Comparison of ENCODE assay signal across 8 cellular contexts in genomic region chr3:32340039-32340438, GRCh38. TPM values are rescaled to one million over a fixed set of nuclear protein-coding genes. Genes with fewer than 3 reads are reported as not detected.
DNase-seq lines count a peak whose midpoint lies in the region; ATAC-seq and TF ChIP-seq lines count a peak whose summit lies in the region.

No MANE protein-coding gene starts in this region.

- CTCF ChIA-PET in Panc1 (lab: Charles Lee) = no interaction called here

- WGBS in lung, 2 donors = 45 to 46% methylated on average over 6 of the region's 6 CpGs

- no peaks in the 10 kb centered on the region for H3K4me1 ChIP-seq in Panc1 (ENCODE audit: control insufficient read depth, insufficient read depth, low read length)
- H3K4me1 ChIP-seq in lung (ENCODE audit: control insufficient read depth in 2 of 2, insufficient read depth in 2 of 2, low read length in 2 of 2) = peaks cover 0 to 10% of the 10 kb centered on the region in 2 donors

- in situ Hi-C loops in Panc1 (cut with HindIII; ENCODE audit: low pct_unique_long_range_greater_than_20kb, low sequenced_read_pairs) = no loop called here

- no peaks in the 10 kb centered on the region for H3K27me3 ChIP-seq in Panc1 (ENCODE audit: control insufficient read depth, insufficient read depth, low read length)
- no peaks in the 10 kb centered on the region for H3K27me3 ChIP-seq in lung (ENCODE audit: control insufficient read depth, insufficient read depth)
- H3K27me3 ChIP-seq in MG63 = no peaks in the 10 kb centered on the region

- H3K4me3 ChIP-seq in Panc1 (ENCODE audit: low read depth in 2 of 2, low read length in 2 of 2) (no peak overlapping the region), choroid plexus epithelial cell (ENCODE audit: low read depth, low read length) (no peak overlapping the region), lung (no peak overlapping the region), MG63 (no peak overlapping the region)

- ATAC-seq in HG03432 (IDR thresholded peaks at IDR 0.05; ENCODE audit: unreplicated experiment) = peak; percentile 50
- peak; percentile 88 for ATAC-seq in Panc1
- no peak for ATAC-seq in lung (ENCODE audit: insufficient read depth, low FRiP score)

- H3K9me3 ChIP-seq in Panc1 (ENCODE audit: control insufficient read depth, insufficient read depth, low read depth, low read length) (no peaks in the 10 kb centered on the region), lung (ENCODE audit: control insufficient read depth in 2 of 2, insufficient read depth in 1 of 2, low read length in 1 of 2) (no peaks in the 10 kb centered on the region), MG63 (no peaks in the 10 kb centered on the region)

- POLR2A ChIA-PET in Panc1 (lab: Charles Lee) = no interaction called here

- H3K27ac ChIP-seq in Panc1 (ENCODE audit: low read length) (no peak overlapping the region), lung (ENCODE audit: low read depth in 1 of 2, low read length in 1 of 2) (no peak overlapping the region)

- TF ChIP-seq CTCF in Panc1 (IDR thresholded peaks at IDR 0.05) = peak; percentile 60
- TF ChIP-seq CTCF in choroid plexus epithelial cell (conservative IDR thresholded peaks at IDR 0.05; ENCODE audit: low read depth, low read length) = peak; percentile 83
- peak; percentile 40 for TF ChIP-seq CTCF in lung (IDR thresholded peaks at IDR 0.05; ENCODE audit: control extremely low read depth, extremely low read depth)

- H3K36me3 ChIP-seq in Panc1 (ENCODE audit: control insufficient read depth, insufficient read depth, low read length) (no peaks in the 10 kb centered on the region), lung (ENCODE audit: control insufficient read depth in 2 of 2, insufficient read depth in 2 of 2, low read length in 2 of 2) (peaks cover 0 to 3% of the 10 kb centered on the region in 2 donors), MG63 (no peaks in the 10 kb centered on the region)

- DNase-seq in NCI-H446 (lab: John Stamatoyannopoulos, UW) (peak; percentile 3 to 45), NCI-H446 treated with DMSO at 0.1 percent for 48 hours (lab: John Stamatoyannopoulos, UW) (no peak), Panc1 (ENCODE audit: low read depth, low spot score) (peak; percentile 17), choroid plexus epithelial cell (ENCODE audit: low read depth) (peak; percentile 84), lung (ENCODE audit: low spot score) (no peak), T1000 (lab: John Stamatoyannopoulos, UW) (no peak), MG63 (no peak)

- intact Hi-C loops in Panc1 (cut with micrococcal nuclease; ENCODE audit: unreplicated experiment) = loop anchor here (5.0 kb wide), 2 partner anchors 43 to 163 kb away; no protein-coding TSS in a partner anchor

- no TSS peak for BruUV-seq in Panc1 (replicated peaks; lab: Mats Ljungman, UMichigan)

RNA-seq across cellular contexts. Expression of gene CMTM7, which starts 51.6 kb away (rescaled TPM):
- total RNA-seq in Panc1 (2021; ENCODE audit: unreplicated experiment) (43.5 TPM), lung (10 to 100 TPM; 41.6 to 46.0 TPM)
- polyA plus RNA-seq in Panc1 (2012; ENCODE audit: insufficient read length) = 75.0 TPM
- 10 to 100 TPM; 33.1 to 46.8 TPM for polyA plus RNA-seq in lung
- 1.7 TPM in 1 of 2 replicates, not detected in the other for total RNA-seq in MG63 (2014; rRNA removed; shearing (Covaris generic); ENCODE audit: low replicate concordance)

Comparison
In these comparisons a context has a peak if more than half of its experiments do, and no peak if none do; other contexts are left out.
1. DNase-seq: peak in NCI-H446 (2 of 2), Panc1 (single experiment) and choroid plexus epithelial cell (single experiment); none in NCI-H446 treated with DMSO at 0.1 percent for 48 hours (single experiment), lung (single experiment), T1000 (single experiment) and MG63 (single experiment).
2. RNA of gene CMTM7, which starts 51.6 kb away (total RNA-seq): 41.6 to 46.0 TPM in lung and 43.5 TPM in Panc1 (single experiment); 1.7 TPM in MG63; every median in the first group is over 10 times any median in the second.
3. Peak in every context shown above with its lines, with median percentiles within 50 percentile points of each other: CTCF ChIP-seq.